9 cellular contexts compared by ENCODE assay signal in genomic region chr5:97167435-97167834, GRCh38. TPM values are rescaled to one million over a fixed set of nuclear protein-coding genes. Genes with fewer than 3 reads are reported as not detected.
A peak's percentile ranks its signal among the peaks of the same experiment; 100 is the strongest.
DNase-seq lines count a peak whose midpoint lies in the region; ATAC-seq and TF ChIP-seq lines count a peak whose summit lies in the region.
"Had no signal": no experiment of that assay in that cellular context is flagged by ENCODE, and none has a peak within 500 bp of the region (broad histone marks: within the 10 kb centered on the region; RNA-seq: fewer than 3 reads in every experiment).

No MANE protein-coding gene starts in this region.

- H3K27ac Mint-ChIP-seq in WTC11: no peak overlapping the region

- TF ChIP-seq CTCF in dorsolateral prefrontal cortex (IDR thresholded peaks at IDR 0.05 in 54 of 56, conservative IDR thresholded peaks at IDR 0.05 in 2 of 56; ENCODE audit: low read depth in 1 of 56, partially characterized antibody in 56 of 56): no peak
- no peak for TF ChIP-seq CTCF in WTC11 (IDR thresholded peaks at IDR 0.05)

- DNase-seq in dorsolateral prefrontal cortex (no peak), LoVo (ENCODE audit: low spot score) (no peak), NCI-H2171 (lab: John Stamatoyannopoulos, UW) (no peak), H4 (ENCODE audit: low spot score) (no peak), WTC11 (ENCODE audit: low spot score) (no peak)
- DNase-seq: kidney glomerular epithelial cell had no signal

- peaks cover 72% of the 10 kb centered on the region for H3K36me3 Mint-ChIP-seq in WTC11

- ATAC-seq in GM18502 (IDR thresholded peaks at IDR 0.05; ENCODE audit: poor library complexity, unreplicated experiment) (peak; percentile 68), GM21367 (IDR thresholded peaks at IDR 0.05; ENCODE audit: unreplicated experiment) (peak; percentile 65), HG03378 (IDR thresholded peaks at IDR 0.05; ENCODE audit: unreplicated experiment) (peak; percentile 84), WTC11 (no peak)

- no peak overlapping the region for H3K4me3 Mint-ChIP-seq in WTC11

- no peaks in the 10 kb centered on the region for H3K27me3 ChIP-seq in dorsolateral prefrontal cortex

- POLR2A ChIA-PET in WTC11 (lab: Charles Lee): no interaction called here

- peak overlapping the region in 35 of 59 donors; percentile 2 to 71 (median 28) for H3K27ac ChIP-seq in dorsolateral prefrontal cortex

- CTCF ChIA-PET in WTC11 (lab: Charles Lee): no interaction called here

- H3K27me3 Mint-ChIP-seq in WTC11 (ENCODE audit: low read depth): no peaks in the 10 kb centered on the region

- no peaks in the 10 kb centered on the region for H3K9me3 Mint-ChIP-seq in WTC11

- intact Hi-C loops in dorsolateral prefrontal cortex (cut with DNase I): loop anchor here in 1 of 2 donors (10.0 kb wide), 1 partner anchor 553 kb away; no protein-coding TSS in a partner anchor

- peak overlapping the region in 13 of 59 donors; percentile 6 to 29 (median 11) for H3K4me3 ChIP-seq in dorsolateral prefrontal cortex

- no peaks in the 10 kb centered on the region for H3K4me1 Mint-ChIP-seq in WTC11

TF ChIP-seq in WTC11, 78 proteins besides CTCF, POLR2A, EP300 and RAD21:
- TF ChIP-seq ZNF232 (CRISPR knock-in tag; IDR thresholded peaks at IDR 0.05): no peak
- no peak for TF ChIP-seq ZNF281 (CRISPR knock-in tag; IDR thresholded peaks at IDR 0.05)
- no peak for TF ChIP-seq AR (CRISPR knock-in tag; IDR thresholded peaks at IDR 0.05)

RNA-seq across cellular contexts. Expression of gene RIOK2, which starts 15.6 kb away (rescaled TPM):
- total RNA-seq in dorsolateral prefrontal cortex (10 to 100 TPM in 119 of 120 experiments, 1 to 10 TPM in 1; 9.8 to 40.5 (median 21.9) TPM), WTC11 (2021) (27.8 to 35.2 TPM (median 34.8 TPM) in 3 replicates)
- 22.2 and 30.6 TPM in 2 replicates for total RNA-seq in H4 (2014; rRNA removed; shearing (Covaris generic))

RNA-seq across cellular contexts. Expression of gene LIX1, which starts 25.0 kb away (rescaled TPM):
- total RNA-seq in dorsolateral prefrontal cortex: 10 to 100 TPM in 112 of 120 experiments, 1 to 10 TPM in 8; 4.5 to 44.2 (median 17.9) TPM
- 0.12 TPM in 1 of 2 replicates, not detected in the other for total RNA-seq in H4 (2014; rRNA removed; shearing (Covaris generic))
- total RNA-seq in WTC11 (2021): not detected in 3 replicates
